18 cellular contexts compared by ENCODE assay signal in genomic region chr11:66665369-66665768, GRCh38. TPM values are rescaled to one million over a fixed set of nuclear protein-coding genes. Genes with fewer than 3 reads are reported as not detected.
DNase-seq lines count a peak whose midpoint lies in the region; ATAC-seq and TF ChIP-seq lines count a peak whose summit lies in the region.
"Had no signal": no experiment of that assay in that cellular context is flagged by ENCODE, and none has a peak within 500 bp of the region (broad histone marks: within the 10 kb centered on the region; RNA-seq: fewer than 3 reads in every experiment).

No MANE protein-coding gene starts in this region.

- peaks cover 10% of the 10 kb centered on the region for H3K4me1 Mint-ChIP-seq in activated T-cell treated with anti-CD3 and anti-CD28 coated beads, Interleukin-2, amount 50 U/mL, for 72 hours (ENCODE audit: low read depth)
- peaks cover 19% of the 10 kb centered on the region for H3K4me1 Mint-ChIP-seq in activated T-cell treated with anti-CD3 and anti-CD28 coated beads, Interleukin-2, amount 50 U/mL, for 4 hours (ENCODE audit: low read depth)
- peaks cover 12 to 45% (median 17%) of the 10 kb centered on the region in 3 donors for H3K4me1 Mint-ChIP-seq in naive B cell
- H3K4me1 Mint-ChIP-seq in type B pancreatic cell (ENCODE audit: unreplicated experiment), result peaks cover 8% of the 10 kb centered on the region

- H3K36me3 Mint-ChIP-seq in activated T-cell treated with anti-CD3 and anti-CD28 coated beads, Interleukin-2, amount 50 U/mL, for 72 hours (ENCODE audit: insufficient read depth in 2 of 2), result peaks cover 5 to 8% of the 10 kb centered on the region in 2 donors
- H3K36me3 Mint-ChIP-seq in activated T-cell treated with anti-CD3 and anti-CD28 coated beads, Interleukin-2, amount 50 U/mL, for 4 hours (ENCODE audit: insufficient read depth), result peaks cover 30% of the 10 kb centered on the region
- H3K36me3 Mint-ChIP-seq in naive B cell (peaks cover 8 to 17% of the 10 kb centered on the region in 2 donors), type B pancreatic cell (peaks cover 34% of the 10 kb centered on the region)

- TF ChIP-seq CTCF in type B pancreatic cell (conservative IDR thresholded peaks at IDR 0.05), result no peak
- no peak for TF ChIP-seq CTCF in colonic mucosa (IDR thresholded peaks at IDR 0.05)

- H3K4me3 ChIP-seq in SK-N-MC (no peak overlapping the region), colonic mucosa (no peak overlapping the region)

- DNase-seq in activated T-cell treated with anti-CD3 and anti-CD28 coated beads, Interleukin-2, amount 50 U/mL, for 72 hours, result no peak
- no peak for DNase-seq in activated T-cell treated with anti-CD3 and anti-CD28 coated beads, Interleukin-2, amount 50 U/mL, for 4 hours
- DNase-seq in SK-N-MC (ENCODE audit: low read depth, low spot score), result no peak
- no peak for DNase-seq in naive B cell
- DNase-seq in type B pancreatic cell (ENCODE audit: extremely low spot score, unreplicated experiment), result peak; percentile 39
- no peak for DNase-seq in kidney glomerular epithelial cell (lab: John Stamatoyannopoulos, UW)
- no peak for DNase-seq in colonic mucosa
- DNase-seq in GF-D8 (lab: John Stamatoyannopoulos, UW), result no peak
- DNase-seq: C1 segment of cervical spinal cord, Calu3, DMS79, KBM-7, NCI-H1048, NCI-H1694, NCI-H446 treated with DMSO at 0.1 percent for 48 hours, NCI-H774, Right ventricle myocardium superior had no signal

- H3K9me3 ChIP-seq in SK-N-MC (ENCODE audit: low read depth, low read length), result no peaks in the 10 kb centered on the region
- H3K9me3 ChIP-seq in colonic mucosa, result no peaks in the 10 kb centered on the region

- no peaks in the 10 kb centered on the region for H3K27me3 Mint-ChIP-seq in activated T-cell treated with anti-CD3 and anti-CD28 coated beads, Interleukin-2, amount 50 U/mL, for 72 hours (ENCODE audit: low read depth)
- H3K27me3 Mint-ChIP-seq in activated T-cell treated with anti-CD3 and anti-CD28 coated beads, Interleukin-2, amount 50 U/mL, for 4 hours (ENCODE audit: low read depth), result no peaks in the 10 kb centered on the region
- H3K27me3 Mint-ChIP-seq in naive B cell (no peaks in the 10 kb centered on the region), type B pancreatic cell (no peaks in the 10 kb centered on the region)

- H3K36me3 ChIP-seq in SK-N-MC (ENCODE audit: insufficient read depth, low read length), result peaks cover 61% of the 10 kb centered on the region
- peaks cover 10% of the 10 kb centered on the region for H3K36me3 ChIP-seq in colonic mucosa

- H3K9ac ChIP-seq in SK-N-MC (ENCODE audit: insufficient read length) (no peak overlapping the region), colonic mucosa (ENCODE audit: low read depth in 2 of 2, low read length in 2 of 2) (no peak overlapping the region)

- H3K4me3 Mint-ChIP-seq in activated T-cell treated with anti-CD3 and anti-CD28 coated beads, Interleukin-2, amount 50 U/mL, for 72 hours, result no peak overlapping the region
- no peak overlapping the region for H3K4me3 Mint-ChIP-seq in activated T-cell treated with anti-CD3 and anti-CD28 coated beads, Interleukin-2, amount 50 U/mL, for 4 hours
- H3K4me3 Mint-ChIP-seq in naive B cell (no peak overlapping the region), type B pancreatic cell (no peak overlapping the region)

- H3K27ac Mint-ChIP-seq in activated T-cell treated with anti-CD3 and anti-CD28 coated beads, Interleukin-2, amount 50 U/mL, for 72 hours, result peak overlapping the region; percentile 47
- H3K27ac Mint-ChIP-seq in naive B cell (peak overlapping the region in 5 of 6 donors; percentile 13 to 88 (median 54)), type B pancreatic cell (peak overlapping the region; percentile 19)

- H3K27ac ChIP-seq in SK-N-MC (0 out of 2 replicates have a peak overlapping the region, but pooled peaks have one; percentile 32), colonic mucosa (no peak overlapping the region)
- H3K27ac ChIP-seq: HL-60 had no signal

- H3K9me3 Mint-ChIP-seq in activated T-cell treated with anti-CD3 and anti-CD28 coated beads, Interleukin-2, amount 50 U/mL, for 72 hours, result no peaks in the 10 kb centered on the region
- no peaks in the 10 kb centered on the region for H3K9me3 Mint-ChIP-seq in activated T-cell treated with anti-CD3 and anti-CD28 coated beads, Interleukin-2, amount 50 U/mL, for 4 hours
- H3K9me3 Mint-ChIP-seq in naive B cell (no peaks in the 10 kb centered on the region), type B pancreatic cell (no peaks in the 10 kb centered on the region)

- no peaks in the 10 kb centered on the region for H3K27me3 ChIP-seq in colonic mucosa

- intact Hi-C loops in colonic mucosa (cut with DNase I), result no loop called here

- H3K4me1 ChIP-seq in colonic mucosa, result no peaks in the 10 kb centered on the region

- ATAC-seq in activated T-cell treated with anti-CD3 and anti-CD28 coated beads, Interleukin-2, amount 50 U/mL, for 72 hours (replicated peaks in 1 of 2), result no peak
- no peak for ATAC-seq in activated T-cell treated with anti-CD3 and anti-CD28 coated beads, Interleukin-2, amount 50 U/mL, for 4 hours
- no peak for ATAC-seq in naive B cell (ENCODE audit: low read depth in 2 of 2)

RNA-seq across cellular contexts. Expression of gene RBM4B, which starts 12.3 kb away (rescaled TPM):
- 10 to 100 TPM; 12.5 to 18.4 TPM for total RNA-seq in activated T-cell treated with anti-CD3 and anti-CD28 coated beads, Interleukin-2, amount 50 U/mL, for 72 hours
- total RNA-seq in activated T-cell treated with anti-CD3 and anti-CD28 coated beads, Interleukin-2, amount 50 U/mL, for 4 hours, result 10 to 100 TPM in 2 of 3 donors, 1 to 10 TPM in 1; 9.0 to 14.9 (median 12.5) TPM
- 10 to 100 TPM; 12.2 to 39.8 (median 24.7) TPM for polyA plus RNA-seq in naive B cell (ENCODE audit: low read depth in 6 of 6)
- total RNA-seq in type B pancreatic cell (ENCODE audit: low replicate concordance) (25.2 and 49.1 TPM in 2 replicates), colonic mucosa (10 to 100 TPM; 14.1 to 16.5 TPM)

RNA-seq across cellular contexts. Expression of gene RBM4, which starts 26.9 kb away (rescaled TPM):
- 100 to 1,000 TPM; 116 to 135 TPM for total RNA-seq in activated T-cell treated with anti-CD3 and anti-CD28 coated beads, Interleukin-2, amount 50 U/mL, for 72 hours
- 100 to 1,000 TPM; 135 to 150 (median 138) TPM for total RNA-seq in activated T-cell treated with anti-CD3 and anti-CD28 coated beads, Interleukin-2, amount 50 U/mL, for 4 hours
- polyA plus RNA-seq in naive B cell (ENCODE audit: low read depth in 6 of 6), result 100 to 1,000 TPM; 197 to 275 (median 228) TPM
- 191 and 228 TPM in 2 replicates for total RNA-seq in type B pancreatic cell (ENCODE audit: low replicate concordance)
- total RNA-seq in colonic mucosa, result 10 to 100 TPM; 95.4 to 99.0 TPM

RNA-seq across cellular contexts. Expression of gene RBM14, which starts 48.9 kb away (rescaled TPM):
- total RNA-seq in activated T-cell treated with anti-CD3 and anti-CD28 coated beads, Interleukin-2, amount 50 U/mL, for 72 hours, result 10 to 100 TPM; 85.6 to 97.3 TPM
- total RNA-seq in activated T-cell treated with anti-CD3 and anti-CD28 coated beads, Interleukin-2, amount 50 U/mL, for 4 hours, result 100 to 1,000 TPM; 201 to 223 (median 206) TPM
- polyA plus RNA-seq in naive B cell (ENCODE audit: low read depth in 6 of 6), result 10 to 100 TPM; 68.0 to 97.2 (median 86.4) TPM
- 106 and 128 TPM in 2 replicates for total RNA-seq in type B pancreatic cell (ENCODE audit: low replicate concordance)
- 100 to 1,000 TPM in 1 of 2 donors, 10 to 100 TPM in 1; 36.4 to 110 TPM for total RNA-seq in colonic mucosa
